ENCODE assay signal across 8 cellular contexts in the genomic region with DNA sequence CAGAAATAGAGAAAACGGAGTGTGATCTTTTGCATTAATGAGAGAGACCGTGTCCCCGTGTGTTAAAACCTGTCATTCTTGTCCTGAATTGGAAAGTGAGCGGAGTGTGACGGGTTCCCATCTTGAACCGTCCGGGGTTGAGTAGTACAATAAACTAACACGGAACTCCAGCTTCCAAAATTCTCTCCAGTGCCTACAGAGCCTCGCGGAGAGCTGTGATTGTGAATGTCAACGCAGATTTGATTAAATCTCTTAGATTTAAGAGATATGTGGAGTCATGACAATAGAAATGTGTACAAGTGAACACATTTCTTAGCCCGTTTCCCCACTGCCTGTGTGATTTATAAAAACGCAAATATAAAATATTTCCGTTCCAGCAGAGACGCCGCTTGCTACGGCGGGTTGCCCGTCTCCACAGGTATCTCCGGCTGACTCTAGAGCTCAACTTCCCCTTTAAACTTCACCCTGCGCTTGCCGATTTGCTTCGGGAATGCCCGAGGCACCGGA. TPM values are rescaled to one million over a fixed set of nuclear protein-coding genes. Genes with fewer than 3 reads are reported as not detected.
DNase-seq lines count a peak whose midpoint lies in the region; ATAC-seq and TF ChIP-seq lines count a peak whose summit lies in the region.

No MANE protein-coding gene starts in this region.

- H2AFZ ChIP-seq in trophoblast cell (ENCODE audit: insufficient read depth, low read length, poor library complexity): peak overlapping the region; percentile 37

- no peak overlapping the region for H3K23ac ChIP-seq in trophoblast cell (ENCODE audit: low read length)

- peaks cover 10% of the 10 kb centered on the region for H3K79me1 ChIP-seq in trophoblast cell (ENCODE audit: low read length)

- H2AK5ac ChIP-seq in trophoblast cell (ENCODE audit: low read length): no peak overlapping the region

- 0 to 2% (median 0%) methylated on average over 21 to 25 of the region's 25 CpGs for WGBS in heart left ventricle, 4 donors
- WGBS in trophoblast cell (ENCODE audit: extremely low coverage, insufficient coverage, insufficient read length): no CpG with 5 or more reads among the region's 25 CpGs

- intact Hi-C loops in heart left ventricle (cut with DNase I): loop anchor here in 5 of 10 donors (1.0 to 10.0 kb wide), 7 partner anchors 56 to 259 kb away; partner anchors contain the start of genes FGD6 (in 2 of the 5) and VEZT (in 2 of the 5)

- H2BK120ac ChIP-seq in trophoblast cell (ENCODE audit: insufficient read depth, low read length, poor library complexity): no peak overlapping the region

- H3K36me3 ChIP-seq in CD4-positive, CD25-positive, alpha-beta regulatory T cell (ENCODE audit: control insufficient read depth, insufficient read depth, low read length): peaks cover 19% of the 10 kb centered on the region
- H3K36me3 ChIP-seq in heart left ventricle (peaks cover 0 to 29% (median 26%) of the 10 kb centered on the region in 9 donors), trophoblast cell (ENCODE audit: control insufficient read depth in 1 of 2, insufficient read depth in 2 of 2, low read length in 2 of 2) (peaks cover 4 to 9% of the 10 kb centered on the region in 2 experiments)

- H3K9me3 Mint-ChIP-seq in CD4-positive, CD25-positive, alpha-beta regulatory T cell: no peaks in the 10 kb centered on the region
- no peaks in the 10 kb centered on the region for H3K9me3 Mint-ChIP-seq in activated naive CD8-positive, alpha-beta T cell treated with anti-CD3 and anti-CD28 coated beads, Interleukin-2, amount 10 ng/mL, durations not matched to agents 7 days and 5 days

- H3K36me3 Mint-ChIP-seq in CD4-positive, CD25-positive, alpha-beta regulatory T cell: peaks cover 19% of the 10 kb centered on the region
- H3K36me3 Mint-ChIP-seq in activated naive CD8-positive, alpha-beta T cell treated with anti-CD3 and anti-CD28 coated beads, Interleukin-2, amount 10 ng/mL, durations not matched to agents 7 days and 5 days: peaks cover 20% of the 10 kb centered on the region

- no peaks in the 10 kb centered on the region for H3K9me3 ChIP-seq in CD4-positive, CD25-positive, alpha-beta regulatory T cell (ENCODE audit: control insufficient read depth in 2 of 2, low read length in 2 of 2)
- H3K9me3 ChIP-seq in heart left ventricle (no peaks in the 10 kb centered on the region), trophoblast cell (ENCODE audit: insufficient read depth, low read depth, low read length) (no peaks in the 10 kb centered on the region)

- no peak for TF ChIP-seq POLR2A in heart left ventricle (IDR thresholded peaks at IDR 0.05)

- DNase-seq in CD4-positive, CD25-positive, alpha-beta regulatory T cell: no peak
- DNase-seq in NCI-H82 (lab: John Stamatoyannopoulos, UW) (peak; percentile 62), heart left ventricle (peak in 3 of 5 donors; percentile 33 to 41 (median 39)), trophoblast cell (peak; percentile 39 to 75)
- DNase-seq in activated naive CD8-positive, alpha-beta T cell treated with anti-CD3 and anti-CD28 coated beads, Interleukin-2, amount 10 ng/mL, durations not matched to agents 7 days and 5 days: no peak
- DNase-seq in NK-92 treated with Interleukin-12 subunit alpha and Interleukin-12 subunit beta, amount 100 ng/mL, for 24 hours (lab: John Stamatoyannopoulos, UW): no peak

- H3K4me3 Mint-ChIP-seq in CD4-positive, CD25-positive, alpha-beta regulatory T cell: peak overlapping the region; percentile 94 to 100 (median 100)
- H3K4me3 Mint-ChIP-seq in activated naive CD8-positive, alpha-beta T cell treated with anti-CD3 and anti-CD28 coated beads, Interleukin-2, amount 10 ng/mL, durations not matched to agents 7 days and 5 days: peak overlapping the region; percentile 99

- peak overlapping the region; percentile 98 for H3K4me2 ChIP-seq in trophoblast cell (ENCODE audit: low read length)

- no peak overlapping the region for H2BK12ac ChIP-seq in trophoblast cell (ENCODE audit: low read length)

- peak overlapping the region; percentile 95 to 100 (median 99) for H3K27ac Mint-ChIP-seq in CD4-positive, CD25-positive, alpha-beta regulatory T cell
- peak overlapping the region; percentile 99 for H3K27ac Mint-ChIP-seq in activated naive CD8-positive, alpha-beta T cell treated with anti-CD3 and anti-CD28 coated beads, Interleukin-2, amount 10 ng/mL, durations not matched to agents 7 days and 5 days

- peak overlapping the region; percentile 90 for H3K4me3 ChIP-seq in CD4-positive, CD25-positive, alpha-beta regulatory T cell (ENCODE audit: low read depth, low read length)
- H3K4me3 ChIP-seq in heart left ventricle (peak overlapping the region; percentile 48 to 98 (median 92)), trophoblast cell (ENCODE audit: low read depth, low read length) (peak overlapping the region; percentile 59)

- H4K12ac ChIP-seq in trophoblast cell (ENCODE audit: low read depth, low read length): no peak overlapping the region

- no peak overlapping the region for H3K18ac ChIP-seq in trophoblast cell (ENCODE audit: low read length)

- H3K4me1 ChIP-seq in CD4-positive, CD25-positive, alpha-beta regulatory T cell (ENCODE audit: control insufficient read depth, insufficient read depth, low read length, poor library complexity, severe bottlenecking): peaks cover 22% of the 10 kb centered on the region
- peaks cover 0 to 29% (median 18%) of the 10 kb centered on the region in 12 donors for H3K4me1 ChIP-seq in heart left ventricle
- no peaks in the 10 kb centered on the region for H3K4me1 ChIP-seq in trophoblast cell (ENCODE audit: control insufficient read depth in 1 of 2, insufficient read depth in 2 of 2, low read length in 2 of 2)

- no peaks in the 10 kb centered on the region for H3K27me3 ChIP-seq in CD4-positive, CD25-positive, alpha-beta regulatory T cell (ENCODE audit: control insufficient read depth, insufficient read depth, low read length)
- H3K27me3 ChIP-seq in heart left ventricle (no peaks in the 10 kb centered on the region), trophoblast cell (ENCODE audit: insufficient read depth, low read length) (no peaks in the 10 kb centered on the region)

- H3K79me2 ChIP-seq in trophoblast cell (ENCODE audit: control insufficient read depth, insufficient read depth, low read length, poor library complexity): peaks cover 10% of the 10 kb centered on the region

- peak overlapping the region; percentile 83 for H3K9ac ChIP-seq in trophoblast cell (ENCODE audit: low read length)

- no peak overlapping the region for H4K91ac ChIP-seq in trophoblast cell (ENCODE audit: low read depth, low read length)

- H3K14ac ChIP-seq in trophoblast cell (ENCODE audit: low read length): no peak overlapping the region

- H3K4ac ChIP-seq in trophoblast cell (ENCODE audit: low read depth, low read length): no peak overlapping the region

- H2BK5ac ChIP-seq in trophoblast cell (ENCODE audit: low read depth, low read length, poor library complexity): no peak overlapping the region

- peak; percentile 7 to 23 for ATAC-seq in CD4-positive, CD25-positive, alpha-beta regulatory T cell (ENCODE audit: low read depth in 2 of 2)
- ATAC-seq in GM18909 (IDR thresholded peaks at IDR 0.05; ENCODE audit: poor library complexity, unreplicated experiment) (peak; percentile 37), HG03135 (IDR thresholded peaks at IDR 0.05; ENCODE audit: unreplicated experiment) (peak; percentile 38), heart left ventricle (peak; percentile 43 to 78 (median 72))
- ATAC-seq in activated naive CD8-positive, alpha-beta T cell treated with anti-CD3 and anti-CD28 coated beads, Interleukin-2, amount 10 ng/mL, durations not matched to agents 7 days and 5 days (ENCODE audit: low read depth): peak; percentile 38

- peak overlapping the region; percentile 76 for H3K27ac ChIP-seq in CD4-positive, CD25-positive, alpha-beta regulatory T cell (ENCODE audit: insufficient read depth, low read length, poor library complexity, severe bottlenecking)
- H3K27ac ChIP-seq in heart left ventricle (peak overlapping the region; percentile 85 to 98 (median 94)), trophoblast cell (ENCODE audit: low read depth, low read length) (peak overlapping the region; percentile 63)

- TF ChIP-seq CTCF in heart left ventricle (IDR thresholded peaks at IDR 0.05): no peak

- H3K27me3 Mint-ChIP-seq in CD4-positive, CD25-positive, alpha-beta regulatory T cell: no peaks in the 10 kb centered on the region
- no peaks in the 10 kb centered on the region for H3K27me3 Mint-ChIP-seq in activated naive CD8-positive, alpha-beta T cell treated with anti-CD3 and anti-CD28 coated beads, Interleukin-2, amount 10 ng/mL, durations not matched to agents 7 days and 5 days

- peaks cover 17 to 55% (median 39%) of the 10 kb centered on the region in 4 donors for H3K4me1 Mint-ChIP-seq in CD4-positive, CD25-positive, alpha-beta regulatory T cell
- H3K4me1 Mint-ChIP-seq in activated naive CD8-positive, alpha-beta T cell treated with anti-CD3 and anti-CD28 coated beads, Interleukin-2, amount 10 ng/mL, durations not matched to agents 7 days and 5 days: peaks cover 23% of the 10 kb centered on the region

- peak overlapping the region; percentile 47 for H4K8ac ChIP-seq in trophoblast cell (ENCODE audit: low read depth, low read length)

- POLR2A ChIA-PET in activated naive CD8-positive, alpha-beta T cell treated with anti-CD3 and anti-CD28 coated beads, Interleukin-2, amount 10 ng/mL, durations not matched to agents 7 days and 5 days (lab: Charles Lee): interaction anchor here (0.5 to 2.0 kb wide), 13 partner anchors 9 to 1043 kb away, joined by 3 to 13 read pairs (median 4); partner anchors contain the start of genes CCDC38, FGD6, NR2C1 and VEZT

RNA-seq across cellular contexts. Expression of gene METAP2, which starts 0.5 kb away (rescaled TPM):
- 55.7 TPM for total RNA-seq in CD4-positive, CD25-positive, alpha-beta regulatory T cell
- 10 to 100 TPM; 33.9 to 42.0 (median 36.9) TPM for polyA plus RNA-seq in CD4-positive, CD25-positive, alpha-beta regulatory T cell
- total RNA-seq in activated naive CD8-positive, alpha-beta T cell treated with anti-CD3 and anti-CD28 coated beads, Interleukin-2, amount 10 ng/mL, durations not matched to agents 7 days and 5 days: 10 to 100 TPM; 64.3 to 71.2 TPM
- total RNA-seq in heart left ventricle: 10 to 100 TPM; 50.9 to 69.8 (median 55.5) TPM
- polyA plus RNA-seq in heart left ventricle: 10 to 100 TPM; 61.0 to 66.2 TPM
- 55.1 and 56.0 TPM in 2 replicates for polyA plus RNA-seq in trophoblast cell (2013)

Comparison
In these comparisons a context has a peak if more than half of its experiments do, and no peak if none do; other contexts are left out.
1. ATAC-seq: peak in every context shown above with its lines; median percentile 72 in heart left ventricle; 38 in HG03135; 38 in activated naive CD8-positive, alpha-beta T cell treated with anti-CD3 and anti-CD28 coated beads, Interleukin-2, amount 10 ng/mL, durations not matched to agents 7 days and 5 days; 37 in GM18909; 15 in CD4-positive, CD25-positive, alpha-beta regulatory T cell.
2. DNase-seq: peak in NCI-H82 (single experiment), heart left ventricle (3 of 5) and trophoblast cell (2 of 2); none in CD4-positive, CD25-positive, alpha-beta regulatory T cell (0 of 3), activated naive CD8-positive, alpha-beta T cell treated with anti-CD3 and anti-CD28 coated beads, Interleukin-2, amount 10 ng/mL, durations not matched to agents 7 days and 5 days (single experiment) and NK-92 treated with Interleukin-12 subunit alpha and Interleukin-12 subunit beta, amount 100 ng/mL, for 24 hours (single experiment).
3. Peak in every context shown above with its lines, with median percentiles within 50 percentile points of each other: H3K27ac ChIP-seq and H3K4me3 ChIP-seq.